Comparison of ENCODE assay signal across 1 cellular context in the genomic region with DNA sequence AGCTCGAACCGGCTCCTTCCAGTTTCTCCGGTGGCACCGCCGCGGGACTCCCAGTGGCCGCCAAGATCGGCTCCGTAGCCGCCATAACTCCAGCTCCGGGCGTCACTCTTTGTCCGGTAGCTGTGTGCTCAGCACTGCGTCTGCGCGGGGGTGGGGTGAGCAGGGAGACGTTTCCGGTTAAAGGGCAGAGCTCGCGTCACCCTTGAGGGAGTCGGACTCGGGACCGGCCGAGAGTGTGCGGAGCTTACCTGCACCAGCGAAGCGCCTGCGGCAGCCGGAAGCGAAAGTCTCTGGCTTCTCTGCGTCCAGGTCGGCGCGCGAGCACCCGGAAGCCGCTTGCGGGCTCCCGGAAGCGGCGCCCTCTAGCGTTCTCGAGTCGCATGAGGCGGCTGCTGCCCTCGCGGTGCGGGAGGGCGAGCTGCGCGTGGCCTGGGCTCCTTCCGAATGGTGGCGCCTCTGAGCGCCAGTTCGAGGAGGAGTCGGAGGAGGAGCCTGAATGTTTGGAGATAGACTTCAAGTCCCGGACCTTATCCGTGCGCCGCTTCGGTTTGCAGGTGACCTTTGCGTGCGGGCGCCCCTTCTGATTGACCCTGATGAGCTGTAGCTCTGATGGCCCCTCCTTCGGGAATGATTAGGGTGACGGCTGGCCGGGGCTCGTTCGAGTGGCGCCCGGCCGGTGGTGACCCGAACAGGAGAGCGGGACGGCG.
TF ChIP-seq lines count a peak whose summit lies in the region.

A gene (minus strand): TSS at position 303 of the 707 bp plus-strand sequence. CDS start 218 bp downstream, at position 85.

TF ChIP-seq in HCT116, 20 proteins besides CTCF, POLR2A, EP300 and RAD21 (continued from another document):
- TF ChIP-seq, protein P1, sequence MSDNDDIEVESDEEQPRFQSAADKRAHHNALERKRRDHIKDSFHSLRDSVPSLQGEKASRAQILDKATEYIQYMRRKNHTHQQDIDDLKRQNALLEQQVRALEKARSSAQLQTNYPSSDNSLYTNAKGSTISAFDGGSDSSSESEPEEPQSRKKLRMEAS (IDR thresholded peaks at IDR 0.05) = peak; percentile 99
- TF ChIP-seq EZH2phosphoT487 (IDR thresholded peaks at IDR 0.05; ENCODE audit: borderline replicate concordance) = no peak
- TF ChIP-seq, protein P2, sequence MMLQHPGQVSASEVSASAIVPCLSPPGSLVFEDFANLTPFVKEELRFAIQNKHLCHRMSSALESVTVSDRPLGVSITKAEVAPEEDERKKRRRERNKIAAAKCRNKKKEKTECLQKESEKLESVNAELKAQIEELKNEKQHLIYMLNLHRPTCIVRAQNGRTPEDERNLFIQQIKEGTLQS (IDR thresholded peaks at IDR 0.05) = no peak
- TF ChIP-seq JUND (IDR thresholded peaks at IDR 0.05) = peak; percentile 35; the same call in 1 of the 2 replicates
- no peak for TF ChIP-seq ZNF274 (IDR thresholded peaks at IDR 0.05; ENCODE audit: low read depth, low read length)
- peak; percentile 87 for TF ChIP-seq ELF1 (IDR thresholded peaks at IDR 0.05; ENCODE audit: borderline replicate concordance, low read depth)
- TF ChIP-seq ZFX (IDR thresholded peaks at IDR 0.05) = peak; percentile 80; the same call in 1 of the 2 replicates
- TF ChIP-seq SRF (IDR thresholded peaks at IDR 0.05; ENCODE audit: low read depth) = peak; percentile 87
- TF ChIP-seq CEBPB (IDR thresholded peaks at IDR 0.05; ENCODE audit: low read depth) = no peak
- TF ChIP-seq SIN3A (IDR thresholded peaks at IDR 0.05; ENCODE audit: low read depth) = peak; percentile 96
- no peak for TF ChIP-seq TCF7L2 (IDR thresholded peaks at IDR 0.05; ENCODE audit: borderline replicate concordance, extremely low read depth, insufficient read depth, insufficient read length)
